8 cellular contexts compared by ENCODE assay signal in genomic region chr2:23199115-23199918, GRCh38.
DNase-seq lines count a peak whose midpoint lies in the region; ATAC-seq, FAIRE-seq and TF ChIP-seq lines count a peak whose summit lies in the region.

No MANE protein-coding gene starts in this region.

- H3K4me1 ChIP-seq in GM12878 (ENCODE audit: control insufficient read depth, insufficient read depth, low read length) (no peaks in the 10 kb centered on the region), small intestine (ENCODE audit: control insufficient read depth in 2 of 2, insufficient read depth in 1 of 2, low read depth in 1 of 2, low read length in 1 of 2) (no peaks in the 10 kb centered on the region), upper lobe of left lung (no peaks in the 10 kb centered on the region)

- SMC1A ChIA-PET in GM12878 (lab: Charles Lee; ENCODE audit: uncharacterized antibody, unreplicated experiment) = interaction anchor here (0.6 to 1.3 kb wide), 2 partner anchors 9 to 499 kb away, joined by 3 to 4 read pairs; no protein-coding TSS in a partner anchor

- POLR2A ChIA-PET in GM12878 (lab: Charles Lee) = no interaction called here

- H3K27me3 Mint-ChIP-seq in activated naive CD4-positive, alpha-beta T cell treated with anti-CD3 and anti-CD28 coated beads, Interleukin-2, amount 10 ng/mL, durations not matched to agents 7 days and 5 days = peaks cover 5% of the 10 kb centered on the region

- TF ChIP-seq CTCF in LNCaP clone FGC (IDR thresholded peaks at IDR 0.05; ENCODE audit: control insufficient read depth, extremely low read depth, insufficient read depth) (peak; percentile 50), GM12878 (IDR thresholded peaks at IDR 0.05 in 2 of 3, conservative IDR thresholded peaks at IDR 0.05 in 1 of 3; ENCODE audit: control insufficient read depth in 2 of 3, extremely low read depth in 1 of 3, insufficient read depth in 1 of 3, low read depth in 3 of 3, low read length in 3 of 3) (peak; percentile 53 to 73 (median 72)), upper lobe of left lung (IDR thresholded peaks at IDR 0.05) (peak in 3 of 6 experiments; percentile 20 to 25 (median 21))

- in situ Hi-C loops in GM12878 (cut with MboI) = no loop called here

- H4K20me1 ChIP-seq in GM12878 (ENCODE audit: control insufficient read depth, insufficient read depth) = no peaks in the 10 kb centered on the region

- no peak overlapping the region for H3K9ac ChIP-seq in GM12878 (ENCODE audit: control insufficient read depth, insufficient read depth, low read length)

- H3K4me2 ChIP-seq in GM12878 (ENCODE audit: control insufficient read depth, insufficient read depth) = no peak overlapping the region

- H3K4me3 Mint-ChIP-seq in activated naive CD4-positive, alpha-beta T cell treated with anti-CD3 and anti-CD28 coated beads, Interleukin-2, amount 10 ng/mL, durations not matched to agents 7 days and 5 days = no peak overlapping the region

- H2AFZ ChIP-seq in GM12878 (ENCODE audit: control insufficient read depth, low read depth, low read length) = no peak overlapping the region

- H3K36me3 ChIP-seq in GM12878 (ENCODE audit: control insufficient read depth in 2 of 2, insufficient read depth in 2 of 2, low read length in 1 of 2) (no peaks in the 10 kb centered on the region), small intestine (ENCODE audit: control insufficient read depth in 2 of 2, insufficient read depth in 2 of 2, low read length in 2 of 2) (no peaks in the 10 kb centered on the region), upper lobe of left lung (no peaks in the 10 kb centered on the region)

- WGBS in GM12878 (ENCODE audit: insufficient coverage, insufficient replicate concordance, low lambda C conversion rate, missing lambda C conversion rate) = 2% methylated on average over 7 of the region's 7 CpGs
- WGBS in small intestine, 3 donors = 76 to 81% (median 78%) methylated on average over 7 of the region's 7 CpGs
- WGBS in upper lobe of left lung, 2 donors = 71 to 72% methylated on average over 7 of the region's 7 CpGs

- peak; percentile 27; the same call in 1 of the 2 replicates for TF ChIP-seq RAD21 in GM12878 (IDR thresholded peaks at IDR 0.05; ENCODE audit: insufficient read depth, low read depth, low read length)

- TF ChIP-seq POLR2A in GM12878 (IDR thresholded peaks at IDR 0.05; ENCODE audit: low read depth, low read length) (no peak), upper lobe of left lung (IDR thresholded peaks at IDR 0.05) (no peak)

- no peak for FAIRE-seq in GM12878 (lab: Jason Lieb, UNC)
- no peak for FAIRE-seq in small intestine (lab: Jason Lieb, UNC)

- H3K9me3 ChIP-seq in GM12878 (replicated peaks; ENCODE audit: control insufficient read depth, insufficient read depth, low read length) (no peaks in the 10 kb centered on the region), small intestine (ENCODE audit: control insufficient read depth, low read depth) (no peaks in the 10 kb centered on the region), upper lobe of left lung (peaks cover 0 to 3% (median 0%) of the 10 kb centered on the region in 4 donors)

- no peak overlapping the region for H3K27ac Mint-ChIP-seq in activated naive CD4-positive, alpha-beta T cell treated with anti-CD3 and anti-CD28 coated beads, Interleukin-2, amount 10 ng/mL, durations not matched to agents 7 days and 5 days

- peak; percentile 72 for ATAC-seq in GM12878
- ATAC-seq in upper lobe of left lung (ENCODE audit: low FRiP score in 2 of 2) = no peak

- RAD21 ChIA-PET in GM12878 (lab: Charles Lee; ENCODE audit: unreplicated experiment) = interaction anchor here (0.7 to 1.3 kb wide), 3 partner anchors 9 to 259 kb away, joined by 3 to 4 read pairs (median 4); no protein-coding TSS in a partner anchor

- H3K4me3 ChIP-seq in LNCaP clone FGC (ENCODE audit: low read depth, low read length) (no peak overlapping the region), GM12878 (no peak overlapping the region), small intestine (ENCODE audit: low read depth in 1 of 2, low read length in 2 of 2) (no peak overlapping the region), upper lobe of left lung (no peak overlapping the region)

- H3K27me3 ChIP-seq in GM12878 (replicated peaks in 1 of 2; ENCODE audit: control insufficient read depth in 2 of 2, insufficient read depth in 2 of 2, low read length in 1 of 2) (no peaks in the 10 kb centered on the region), small intestine (ENCODE audit: control insufficient read depth in 2 of 2, insufficient read depth in 2 of 2, low read length in 2 of 2) (no peaks in the 10 kb centered on the region), upper lobe of left lung (no peaks in the 10 kb centered on the region)

- no peaks in the 10 kb centered on the region for H3K36me3 Mint-ChIP-seq in activated naive CD4-positive, alpha-beta T cell treated with anti-CD3 and anti-CD28 coated beads, Interleukin-2, amount 10 ng/mL, durations not matched to agents 7 days and 5 days

- H3K79me2 ChIP-seq in GM12878 (ENCODE audit: control insufficient read depth, insufficient read depth, low read length) = no peaks in the 10 kb centered on the region

- no peaks in the 10 kb centered on the region for H3K4me1 Mint-ChIP-seq in activated naive CD4-positive, alpha-beta T cell treated with anti-CD3 and anti-CD28 coated beads, Interleukin-2, amount 10 ng/mL, durations not matched to agents 7 days and 5 days

- H3K9me3 Mint-ChIP-seq in activated naive CD4-positive, alpha-beta T cell treated with anti-CD3 and anti-CD28 coated beads, Interleukin-2, amount 10 ng/mL, durations not matched to agents 7 days and 5 days = peaks cover 2% of the 10 kb centered on the region

- BruUV-seq in GM12878 (replicated peaks; lab: Mats Ljungman, UMichigan) = no TSS peak

- peak; percentile 36 for DNase-seq in activated naive CD4-positive, alpha-beta T cell treated with anti-CD3 and anti-CD28 coated beads, Interleukin-2, amount 10 ng/mL, durations not matched to agents 7 days and 5 days
- DNase-seq in activated naive CD4-positive, alpha-beta T cell treated with Interleukin-2 at 50 U/mL for 16 hours = no peak
- DNase-seq in LNCaP clone FGC (ENCODE audit: low read depth) (no peak), GM12878 (ENCODE audit: low read depth, low spot score) (no peak), small intestine (peak; percentile 8), COR-L47 (lab: John Stamatoyannopoulos, UW) (no peak), DMS153 treated with DMSO at 0.1 percent for 48 hours (lab: John Stamatoyannopoulos, UW; ENCODE audit: unreplicated experiment) (no peak), upper lobe of left lung (no peak)

- H3K27ac ChIP-seq in GM12878 (ENCODE audit: control insufficient read depth, insufficient read depth) = no peak overlapping the region
- no peak overlapping the region for H3K27ac ChIP-seq in small intestine (ENCODE audit: low read depth in 1 of 2, low read length in 1 of 2)
- H3K27ac ChIP-seq in upper lobe of left lung = no peak overlapping the region

- CTCF ChIA-PET in activated naive CD4-positive, alpha-beta T cell treated with anti-CD3 and anti-CD28 coated beads, Interleukin-2, amount 10 ng/mL, durations not matched to agents 7 days and 5 days (lab: Charles Lee) = interaction anchor here (1.0 to 1.7 kb wide), 5 partner anchors 9 to 261 kb away, joined by 3 read pairs; no protein-coding TSS in a partner anchor
- CTCF ChIA-PET in GM12878 (lab: Yijun Ruan, JAX) = interaction anchor here (1.0 to 3.0 kb wide), 20 partner anchors 9 to 261 kb away, joined by 3 to 15 read pairs (median 4); no protein-coding TSS in a partner anchor

- TF ChIP-seq EP300 in GM12878 (IDR thresholded peaks at IDR 0.05; ENCODE audit: borderline replicate concordance in 1 of 2, control insufficient read depth in 1 of 2, low read depth in 2 of 2, low read length in 2 of 2) = no peak
- TF ChIP-seq EP300 in upper lobe of left lung (IDR thresholded peaks at IDR 0.05) = no peak

- intact Hi-C loops in GM12878 (cut with micrococcal nuclease; ENCODE audit: unreplicated experiment) = loop anchor here (1.0 to 10.0 kb wide), 3 partner anchors 203 to 365 kb away; no protein-coding TSS in a partner anchor

TF ChIP-seq in GM12878, 131 proteins besides CTCF, POLR2A, EP300 and RAD21:
- TF ChIP-seq SMC3 (IDR thresholded peaks at IDR 0.05; ENCODE audit: borderline replicate concordance, low read length) (peak; percentile 59), EGR1 (IDR thresholded peaks at IDR 0.05; ENCODE audit: borderline replicate concordance in 1 of 2, low read depth in 2 of 2, low read length in 2 of 2) (no peak), TARDBP (IDR thresholded peaks at IDR 0.05; ENCODE audit: borderline replicate concordance) (no peak), GATAD2B (conservative IDR thresholded peaks at IDR 0.05; ENCODE audit: low read depth) (no peak), ATF7 (IDR thresholded peaks at IDR 0.05; ENCODE audit: low read depth) (peak; percentile 27; the same call in 1 of the 2 replicates), CBX3 (IDR thresholded peaks at IDR 0.05; ENCODE audit: borderline replicate concordance, low read depth) (no peak), YY1 (IDR thresholded peaks at IDR 0.05; ENCODE audit: low read depth, low read length) (no peak), CEBPZ (IDR thresholded peaks at IDR 0.05; ENCODE audit: low read depth, low read length) (no peak), POU2F2 (IDR thresholded peaks at IDR 0.05; ENCODE audit: borderline replicate concordance, low read depth, low read length) (peak; percentile 38; the same call in 1 of the 3 replicates)

Comparison
In these comparisons a context has a peak if more than half of its experiments do, and no peak if none do; other contexts are left out.
1. DNase-seq: peak in activated naive CD4-positive, alpha-beta T cell treated with anti-CD3 and anti-CD28 coated beads, Interleukin-2, amount 10 ng/mL, durations not matched to agents 7 days and 5 days (single experiment) and small intestine (single experiment); none in activated naive CD4-positive, alpha-beta T cell treated with Interleukin-2 at 50 U/mL for 16 hours (single experiment), LNCaP clone FGC (single experiment), GM12878 (single experiment), COR-L47 (single experiment), DMS153 treated with DMSO at 0.1 percent for 48 hours (single experiment) and upper lobe of left lung (0 of 2).